In genomic region chr7:97872025-97872669, GRCh38 we compare ENCODE assay signal across 8 cellular contexts. TPM values are rescaled to one million over a fixed set of nuclear protein-coding genes. Genes with fewer than 3 reads are reported as not detected.
DNase-seq lines count a peak whose midpoint lies in the region; ATAC-seq and TF ChIP-seq lines count a peak whose summit lies in the region.

Gene ASNS (minus strand): TSS chr7:97872408. CDS start chr7:97869156, 3,252 bp downstream.

- H3K9me2 ChIP-seq in GM23338 (ENCODE audit: insufficient read depth), result no peaks in the 10 kb centered on the region

- H3K36me3 ChIP-seq in GM23338 (ENCODE audit: insufficient read depth) (peaks cover 20% of the 10 kb centered on the region; the same call in 1 of the 2 replicates), RWPE2 (ENCODE audit: low read depth) (peaks cover 40% of the 10 kb centered on the region)

- H3K4me2 ChIP-seq in GM23338, result peak within 1 kb of the TSS; percentile 82

- H3K9me3 ChIP-seq in RWPE2 (ENCODE audit: severe bottlenecking), result no peaks in the 10 kb centered on the region

- intact Hi-C loops in activated T-helper 2 cell treated with anti-CD3 and anti-CD28 coated beads, Interferon-gamma antibody, Interleukin-2, Interleukin-4, amounts not matched to agents 10 μg/mL and 5 μg/mL and 100 μg/mL, durations not matched to agents 14 hours and 24 hours and 36 hours (cut with micrococcal nuclease), result loop anchor here (1.0 to 2.0 kb wide), 3 partner anchors 57 to 755 kb away; partner anchors contain the start of gene SDHAF3
- intact Hi-C loops in natural killer cell (cut with micrococcal nuclease), result loop anchor here (1.0 to 5.0 kb wide), 2 partner anchors 100 to 755 kb away; partner anchors contain the start of gene SDHAF3

- H3K36me3 Mint-ChIP-seq in GM23338 (ENCODE audit: low read depth) (peaks cover 26% of the 10 kb centered on the region), natural killer cell (no peaks in the 10 kb centered on the region)
- peaks cover 19% of the 10 kb centered on the region for H3K36me3 Mint-ChIP-seq in activated T-helper 2 cell treated with anti-CD3 and anti-CD28 coated beads, Interferon-gamma antibody, Interleukin-2, Interleukin-4, amounts not matched to agents 10 μg/mL and 5 μg/mL and 100 μg/mL, durations not matched to agents 14 hours and 24 hours and 36 hours (ENCODE audit: low read depth)

- H3K4me3 ChIP-seq in GM23338 (peak within 1 kb of the TSS; percentile 76), RWPE2 (ENCODE audit: severe bottlenecking) (peak within 1 kb of the TSS; percentile 73)

- ATAC-seq in GM23338, result peak; percentile 93
- peak; percentile 98 for ATAC-seq in RWPE2 (ENCODE audit: low read depth)
- peak; percentile 90 to 96 (median 90) for ATAC-seq in natural killer cell

- H3K27me3 ChIP-seq in GM23338 (ENCODE audit: insufficient read depth) (peaks cover 27% of the 10 kb centered on the region), RWPE2 (ENCODE audit: insufficient read depth, poor library complexity, severe bottlenecking) (no peaks in the 10 kb centered on the region)

- H3K4me1 ChIP-seq in GM23338 (ENCODE audit: insufficient read depth) (peaks cover 15% of the 10 kb centered on the region), RWPE2 (ENCODE audit: insufficient read depth, poor library complexity, severe bottlenecking) (peaks cover 5% of the 10 kb centered on the region)

- DNase-seq in Daoy (ENCODE audit: low read depth), result peak; percentile 95
- peak; percentile 99 for DNase-seq in GM23338 (ENCODE audit: low spot score)
- peak; percentile 87 for DNase-seq in LHCN-M2 (ENCODE audit: low read depth)
- peak; percentile 94 for DNase-seq in RWPE2 (ENCODE audit: low spot score)
- peak; percentile 87 for DNase-seq in activated T-helper 2 cell treated with anti-CD3 and anti-CD28 coated beads, Interferon-gamma antibody, Interleukin-2, Interleukin-4, amounts not matched to agents 10 μg/mL and 5 μg/mL and 100 μg/mL, durations not matched to agents 14 hours and 24 hours and 36 hours (ENCODE audit: low spot score)
- DNase-seq in fibroblast of peridontal ligament (ENCODE audit: extremely low read depth), result peak; percentile 87
- peak; percentile 78 for DNase-seq in natural killer cell
- peak; percentile 68 to 84 (median 75) for DNase-seq in stimulated activated naive CD4-positive, alpha-beta T cell (lab: John Stamatoyannopoulos, UW)

- H3K9me3 Mint-ChIP-seq in GM23338, result no peaks in the 10 kb centered on the region; the same call in 2 of the 3 replicates
- H3K9me3 Mint-ChIP-seq in activated T-helper 2 cell treated with anti-CD3 and anti-CD28 coated beads, Interferon-gamma antibody, Interleukin-2, Interleukin-4, amounts not matched to agents 10 μg/mL and 5 μg/mL and 100 μg/mL, durations not matched to agents 14 hours and 24 hours and 36 hours, result no peaks in the 10 kb centered on the region
- no peaks in the 10 kb centered on the region for H3K9me3 Mint-ChIP-seq in natural killer cell

- H3K27ac Mint-ChIP-seq in GM23338 (peak within 1 kb of the TSS; percentile 96), natural killer cell (peak within 1 kb of the TSS; percentile 83 to 85)
- peak within 1 kb of the TSS; percentile 84 for H3K27ac Mint-ChIP-seq in activated T-helper 2 cell treated with anti-CD3 and anti-CD28 coated beads, Interferon-gamma antibody, Interleukin-2, Interleukin-4, amounts not matched to agents 10 μg/mL and 5 μg/mL and 100 μg/mL, durations not matched to agents 14 hours and 24 hours and 36 hours

- no peaks in the 10 kb centered on the region for H3F3A ChIP-seq in GM23338 (replicated peaks; ENCODE audit: low read depth)

- TF ChIP-seq CTCF in GM23338 (conservative IDR thresholded peaks at IDR 0.05; ENCODE audit: low read depth in 2 of 2) (no peak; a peak in 1 of 4 replicates), RWPE2 (IDR thresholded peaks at IDR 0.05; ENCODE audit: poor library complexity, severe bottlenecking) (no peak), natural killer cell (IDR thresholded peaks at IDR 0.05) (no peak)

- peaks cover 25% of the 10 kb centered on the region for H4K20me1 ChIP-seq in GM23338 (replicated peaks; ENCODE audit: insufficient read depth)

- peak within 1 kb of the TSS; percentile 96 for H3K4me3 Mint-ChIP-seq in GM23338
- peak within 1 kb of the TSS; percentile 87 for H3K4me3 Mint-ChIP-seq in activated T-helper 2 cell treated with anti-CD3 and anti-CD28 coated beads, Interferon-gamma antibody, Interleukin-2, Interleukin-4, amounts not matched to agents 10 μg/mL and 5 μg/mL and 100 μg/mL, durations not matched to agents 14 hours and 24 hours and 36 hours (ENCODE audit: low read depth)
- H3K4me3 Mint-ChIP-seq in natural killer cell, result peak within 1 kb of the TSS; percentile 91

- peaks cover 30% of the 10 kb centered on the region for H3K79me2 ChIP-seq in GM23338 (replicated peaks; ENCODE audit: insufficient read depth)

- peaks cover 36% of the 10 kb centered on the region for H3K4me1 Mint-ChIP-seq in GM23338
- H3K4me1 Mint-ChIP-seq in activated T-helper 2 cell treated with anti-CD3 and anti-CD28 coated beads, Interferon-gamma antibody, Interleukin-2, Interleukin-4, amounts not matched to agents 10 μg/mL and 5 μg/mL and 100 μg/mL, durations not matched to agents 14 hours and 24 hours and 36 hours (ENCODE audit: low read depth), result peaks cover 23% of the 10 kb centered on the region
- H3K4me1 Mint-ChIP-seq in natural killer cell, result peaks cover 18% of the 10 kb centered on the region in 2 donors

- peaks cover 17% of the 10 kb centered on the region for H3K27me3 Mint-ChIP-seq in GM23338 (ENCODE audit: insufficient read depth, low read depth, poor library complexity)
- no peaks in the 10 kb centered on the region for H3K27me3 Mint-ChIP-seq in activated T-helper 2 cell treated with anti-CD3 and anti-CD28 coated beads, Interferon-gamma antibody, Interleukin-2, Interleukin-4, amounts not matched to agents 10 μg/mL and 5 μg/mL and 100 μg/mL, durations not matched to agents 14 hours and 24 hours and 36 hours (ENCODE audit: low read depth)
- no peaks in the 10 kb centered on the region for H3K27me3 Mint-ChIP-seq in natural killer cell (ENCODE audit: low read depth in 2 of 2)

- peak within 1 kb of the TSS; percentile 78; the same call in 1 of the 2 replicates for H2AFZ ChIP-seq in GM23338

- H3K27ac ChIP-seq in GM23338 (ENCODE audit: low read depth) (peak within 1 kb of the TSS; percentile 93), RWPE2 (ENCODE audit: poor library complexity, severe bottlenecking) (no peak within 1 kb of the TSS)

TF ChIP-seq in GM23338, 12 proteins besides CTCF, POLR2A, EP300 and RAD21 (continues in another document):
- TF ChIP-seq ZNF331 (CRISPR knock-in tag; IDR thresholded peaks at IDR 0.05; ENCODE audit: low read depth), result no peak

RNA-seq across cellular contexts. Expression of gene ASNS, which starts in this region (rescaled TPM):
- total RNA-seq in Daoy (2014; rRNA removed; shearing (Covaris generic)), result 30.8 and 33.3 TPM in 2 replicates
- 166 and 183 TPM in 2 replicates for total RNA-seq in GM23338 (2014; rRNA removed; shearing (Covaris generic))
- polyA plus RNA-seq in GM23338 (2016; fragmentation: Nextera tagmentation; extraction: Ambion mirVana), result 154 and 163 TPM in 2 replicates
- total RNA-seq in LHCN-M2 (2014; rRNA removed), result 15.8 and 19.9 TPM in 2 replicates
- 20.3 TPM for polyA plus RNA-seq in LHCN-M2 (2012)
- total RNA-seq in activated T-helper 2 cell treated with anti-CD3 and anti-CD28 coated beads, Interferon-gamma antibody, Interleukin-2, Interleukin-4, amounts not matched to agents 10 μg/mL and 5 μg/mL and 100 μg/mL, durations not matched to agents 14 hours and 24 hours and 36 hours, result 63.4 and 64.5 TPM in 2 replicates
- 10 to 100 TPM; 13.4 to 18.8 (median 16.7) TPM for total RNA-seq in natural killer cell
